ENCODE assay signal across 11 cellular contexts in the genomic region with DNA sequence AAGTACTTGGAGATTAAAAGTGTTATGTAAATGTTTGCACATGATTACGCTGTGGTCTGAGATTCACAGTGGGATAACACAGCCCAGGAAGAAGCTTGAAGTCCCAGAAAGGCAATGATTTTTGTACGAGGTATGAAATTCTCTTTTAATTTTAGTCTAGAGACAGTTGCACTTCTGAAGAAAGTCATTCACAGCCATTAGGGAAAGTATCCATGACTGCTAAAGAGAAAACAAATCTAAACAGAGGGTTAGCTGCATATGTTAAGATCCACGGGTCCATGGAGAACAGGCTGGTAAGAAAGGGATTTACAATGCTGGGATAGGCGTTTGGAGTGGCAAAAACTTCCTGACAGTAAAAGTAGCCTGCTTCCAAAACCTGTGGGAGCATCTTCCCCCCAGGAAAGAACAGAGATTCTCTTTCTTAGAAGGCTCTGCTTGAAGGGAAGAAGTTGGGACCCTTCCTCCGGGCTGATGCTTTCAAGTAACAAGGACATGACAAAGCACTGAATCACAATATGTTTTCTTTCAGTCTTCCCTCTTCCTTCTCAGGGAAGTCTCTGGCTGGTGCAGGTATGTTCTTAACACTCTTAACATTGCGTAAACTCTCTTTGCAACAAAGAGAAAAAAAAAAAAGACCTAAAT.
DNase-seq lines count a peak whose midpoint lies in the region; ATAC-seq and TF ChIP-seq lines count a peak whose summit lies in the region.
"Had no signal": no experiment of that assay in that cellular context is flagged by ENCODE, and none has a peak within 500 bp of the region (broad histone marks: within the 10 kb centered on the region; RNA-seq: fewer than 3 reads in every experiment).

No MANE protein-coding gene starts in this region.

- H3K4me3 ChIP-seq in fibroblast of mammary gland (ENCODE audit: control insufficient read depth, low read depth, low read length) (no peak overlapping the region), neural progenitor cell (no peak overlapping the region), urinary bladder (ENCODE audit: low read depth, low read length) (peak overlapping the region; percentile 6)

- no peaks in the 10 kb centered on the region for H3K36me3 ChIP-seq in neural progenitor cell
- H3K36me3 ChIP-seq in urinary bladder (ENCODE audit: insufficient read depth): no peaks in the 10 kb centered on the region

- H3K27ac Mint-ChIP-seq in neural progenitor cell: peak overlapping the region; percentile 4
- no peak overlapping the region for H3K27ac Mint-ChIP-seq in activated naive CD4-positive, alpha-beta T cell treated with anti-CD3 and anti-CD28 coated beads, Interleukin-2, amount 50 U/mL, for 72 hours
- H3K27ac Mint-ChIP-seq: activated CD8-positive, alpha-beta T cell treated with anti-CD3 and anti-CD28 coated beads for 36 hours; type B pancreatic cell had no signal

- H3K9ac ChIP-seq in neural progenitor cell: no peak overlapping the region

- WGBS in urinary bladder: 23% methylated on average over 6 of the region's 6 CpGs

- H2AFZ ChIP-seq in neural progenitor cell (replicated peaks): peak overlapping the region; percentile 56

- peaks cover 2% of the 10 kb centered on the region for H3K27me3 Mint-ChIP-seq in neural progenitor cell (ENCODE audit: insufficient read depth, low read depth)

- H3K36me3 Mint-ChIP-seq in neural progenitor cell: no peaks in the 10 kb centered on the region
- no peaks in the 10 kb centered on the region for H3K36me3 Mint-ChIP-seq in activated naive CD4-positive, alpha-beta T cell treated with anti-CD3 and anti-CD28 coated beads, Interleukin-2, amount 50 U/mL, for 72 hours
- H3K36me3 Mint-ChIP-seq: type B pancreatic cell had no signal

- peaks cover 33% of the 10 kb centered on the region for H3K4me1 ChIP-seq in neural progenitor cell
- H3K4me1 ChIP-seq in urinary bladder (ENCODE audit: insufficient read depth): no peaks in the 10 kb centered on the region

- peaks cover 24% of the 10 kb centered on the region for H3F3A ChIP-seq in neural progenitor cell (ENCODE audit: low read depth)

- no peak for ATAC-seq in activated naive CD4-positive, alpha-beta T cell treated with anti-CD3 and anti-CD28 coated beads, Interleukin-2, amount 50 U/mL, for 72 hours
- ATAC-seq in GM21367 (IDR thresholded peaks at IDR 0.05; ENCODE audit: unreplicated experiment): no peak
- ATAC-seq: activated CD8-positive, alpha-beta T cell treated with anti-CD3 and anti-CD28 coated beads for 36 hours had no signal

- no peaks in the 10 kb centered on the region for H3K79me2 ChIP-seq in neural progenitor cell (ENCODE audit: low read depth)

- H3K27ac ChIP-seq in neural progenitor cell: no peak overlapping the region
- H3K27ac ChIP-seq in urinary bladder (ENCODE audit: low read depth): peak overlapping the region; percentile 56

- peaks cover 4% of the 10 kb centered on the region for H3K9me3 Mint-ChIP-seq in neural progenitor cell
- H3K9me3 Mint-ChIP-seq in activated naive CD4-positive, alpha-beta T cell treated with anti-CD3 and anti-CD28 coated beads, Interleukin-2, amount 50 U/mL, for 72 hours: no peaks in the 10 kb centered on the region
- H3K9me3 Mint-ChIP-seq: activated CD8-positive, alpha-beta T cell treated with anti-CD3 and anti-CD28 coated beads for 36 hours; type B pancreatic cell had no signal

- no peaks in the 10 kb centered on the region for H3K27me3 ChIP-seq in neural progenitor cell

- peak overlapping the region; percentile 72 for H3K4me2 ChIP-seq in neural progenitor cell

- H3K4me3 Mint-ChIP-seq in neural progenitor cell: no peak overlapping the region
- H3K4me3 Mint-ChIP-seq: activated CD8-positive, alpha-beta T cell treated with anti-CD3 and anti-CD28 coated beads for 36 hours; type B pancreatic cell had no signal

- H3K4me1 Mint-ChIP-seq in neural progenitor cell: peaks cover 46% of the 10 kb centered on the region

- peak; percentile 98 for DNase-seq in amniotic epithelial cell (ENCODE audit: low read depth)
- DNase-seq in fibroblast of mammary gland (ENCODE audit: low read depth): peak; percentile 49
- no peak for DNase-seq in neural progenitor cell (ENCODE audit: low spot score)
- no peak for DNase-seq in activated naive CD4-positive, alpha-beta T cell treated with anti-CD3 and anti-CD28 coated beads, Interleukin-2, amount 50 U/mL, for 72 hours (ENCODE audit: low spot score in 2 of 2)
- DNase-seq in NCI-H2227 (lab: John Stamatoyannopoulos, UW; ENCODE audit: unreplicated experiment): no peak
- DNase-seq: activated CD8-positive, alpha-beta T cell treated with anti-CD3 and anti-CD28 coated beads for 36 hours; NCI-H526 treated with DMSO at 0.1 percent for 48 hours; stimulated activated CD4-positive, alpha-beta T cell treated with anti-CD3 and anti-CD28 coated beads, Interleukin-4, amount 100 ng/mL, for 1 hour had no signal

- H3K9me3 ChIP-seq in neural progenitor cell (ENCODE audit: low read depth): no peaks in the 10 kb centered on the region

- H4K20me1 ChIP-seq in neural progenitor cell (ENCODE audit: low read depth): no peaks in the 10 kb centered on the region

- no peak for TF ChIP-seq CTCF in fibroblast of mammary gland (conservative IDR thresholded peaks at IDR 0.05; ENCODE audit: control insufficient read depth, insufficient read depth, low read depth, low read length)
- no peak for TF ChIP-seq CTCF in neural progenitor cell (IDR thresholded peaks at IDR 0.05)

Comparison
In these comparisons a context has a peak if more than half of its experiments do, and no peak if none do; other contexts are left out.
1. DNase-seq: peak in amniotic epithelial cell (single experiment) and fibroblast of mammary gland (single experiment); none in neural progenitor cell (single experiment), activated naive CD4-positive, alpha-beta T cell treated with anti-CD3 and anti-CD28 coated beads, Interleukin-2, amount 50 U/mL, for 72 hours (0 of 2) and NCI-H2227 (single experiment).